In the genomic region with DNA sequence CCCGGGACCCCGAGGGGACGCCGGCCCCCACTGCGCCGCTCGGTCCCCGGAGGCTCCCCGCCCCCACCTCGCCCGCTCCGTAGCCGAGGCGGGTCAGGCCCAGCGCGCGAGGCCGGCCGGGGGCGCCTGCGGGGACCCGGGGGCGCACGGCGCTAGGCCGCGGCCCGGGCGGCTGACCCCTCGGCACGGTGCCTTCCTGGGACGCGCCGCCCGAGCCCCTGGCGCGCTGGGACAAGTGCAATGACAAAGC, we compare ENCODE assay signal across 8 cellular contexts. TPM values are rescaled to one million over a fixed set of nuclear protein-coding genes. Genes with fewer than 3 reads are reported as not detected.
DNase-seq lines count a peak whose midpoint lies in the region; ATAC-seq, FAIRE-seq and TF ChIP-seq lines count a peak whose summit lies in the region.

No MANE protein-coding gene starts in this region.

- H3K27ac ChIP-seq in 22Rv1 (peak overlapping the region; percentile 78), adrenal gland (peak overlapping the region; percentile 95 to 99 (median 98)), HepG2 (ENCODE audit: extremely low read length, insufficient read depth, low read length) (peak overlapping the region; percentile 92)

- H3K4me1 ChIP-seq in adrenal gland (replicated peaks in 1 of 2) (peaks cover 30 to 63% of the 10 kb centered on the region in 2 donors), HepG2 (ENCODE audit: insufficient read depth, low read length) (peaks cover 57% of the 10 kb centered on the region)

- H3K27me3 ChIP-seq in H7 (ENCODE audit: control insufficient read depth, insufficient read depth, low read length) (no peaks in the 10 kb centered on the region), adrenal gland (no peaks in the 10 kb centered on the region), HepG2 (ENCODE audit: control insufficient read depth in 1 of 2, insufficient read depth in 2 of 2, low read length in 2 of 2) (no peaks in the 10 kb centered on the region; a peak in 1 of 5 replicates)

- TF ChIP-seq RAD21 in HepG2 (CRISPR knock-in tag; IDR thresholded peaks at IDR 0.05), result no peak

- in situ Hi-C loops in HepG2 (cut with HindIII; ENCODE audit: extremely low pct_ligation_motif_present, low pct_unique_long_range_greater_than_20kb), result loop anchor here (5.0 kb wide), 1 partner anchor 41 kb away; no protein-coding TSS in a partner anchor

- TF ChIP-seq CTCF in 22Rv1 (IDR thresholded peaks at IDR 0.05), result no peak
- TF ChIP-seq CTCF in adrenal gland (IDR thresholded peaks at IDR 0.05), result no peak
- no peak for TF ChIP-seq CTCF in HepG2 (CRISPR knock-in tag; IDR thresholded peaks at IDR 0.05)

- no TSS peak for BruUV-seq in HepG2 (replicated peaks; lab: Mats Ljungman, UMichigan)

- no peaks in the 10 kb centered on the region for H3K36me3 ChIP-seq in H7 (replicated peaks; ENCODE audit: control insufficient read depth, insufficient read depth, low read length)
- no peaks in the 10 kb centered on the region for H3K36me3 ChIP-seq in adrenal gland (replicated peaks in 1 of 2)
- H3K36me3 ChIP-seq in HepG2 (replicated peaks in 1 of 2; ENCODE audit: control insufficient read depth in 1 of 2, insufficient read depth in 2 of 2, low read length in 2 of 2), result no peaks in the 10 kb centered on the region

- CTCF ChIA-PET in HepG2 (lab: Yijun Ruan, JAX; ENCODE audit: low intra/inter-chr PET ratio, low total read pairs), result no interaction called here

- H3K4me3 ChIP-seq in H7 (ENCODE audit: insufficient read depth, low read depth, low read length), result peak overlapping the region; percentile 77
- H3K4me3 ChIP-seq in adrenal gland, result peak overlapping the region in 3 of 4 donors; percentile 49 to 90 (median 74)
- peak overlapping the region; percentile 72 to 94 (median 74); a peak in 4 of 6 replicates for H3K4me3 ChIP-seq in HepG2 (replicated peaks in 1 of 3; ENCODE audit: insufficient read depth in 1 of 3, low read depth in 2 of 3, low read length in 3 of 3)

- ATAC-seq in HepG2 (no peak), HG03469 (IDR thresholded peaks at IDR 0.05; ENCODE audit: unreplicated experiment) (no peak)

- peaks cover 15% of the 10 kb centered on the region for H4K20me1 ChIP-seq in HepG2 (ENCODE audit: insufficient read depth, low read length)

- TF ChIP-seq POLR2A in adrenal gland (IDR thresholded peaks at IDR 0.05) (peak; percentile 3 to 29), HepG2 (IDR thresholded peaks at IDR 0.05; ENCODE audit: insufficient read depth in 1 of 2, low read depth in 2 of 2, low read length in 2 of 2) (no peak)

- 0% methylated on average over 36 to 37 of the region's 37 CpGs; no CpG with 5 or more reads in 2 of the 4 donors for WGBS in adrenal gland, 4 donors
- WGBS in HepG2 (ENCODE audit: low lambda C conversion rate), result 0% methylated on average over 9 of the region's 37 CpGs

- TF ChIP-seq EP300 in HepG2 (IDR thresholded peaks at IDR 0.05; ENCODE audit: low read depth in 2 of 2, low read length in 2 of 2), result no peak
- no peak for TF ChIP-seq EP300 in HepG2 (CRISPR knock-in tag; IDR thresholded peaks at IDR 0.05; ENCODE audit: borderline replicate concordance)

- H2AFZ ChIP-seq in HepG2 (ENCODE audit: low read length), result no peak overlapping the region

- no peaks in the 10 kb centered on the region for H3K9me3 ChIP-seq in adrenal gland (replicated peaks in 1 of 3)
- no peaks in the 10 kb centered on the region for H3K9me3 ChIP-seq in HepG2 (ENCODE audit: low read length)

- peak overlapping the region; percentile 85 for H3K4me2 ChIP-seq in HepG2 (ENCODE audit: low read depth, low read length)

- DNase-seq in H7, result no peak
- no peak for DNase-seq in adrenal gland
- no peak for DNase-seq in HepG2 (ENCODE audit: low spot score)
- no peak for DNase-seq in HPDE6-E6E7 (ENCODE audit: extremely low spot score)
- DNase-seq in dermis blood vessel endothelial cell, result no peak
- DNase-seq in NCI-H1092 treated with DMSO at 0.1 percent for 48 hours (lab: John Stamatoyannopoulos, UW), result no peak

- peaks cover 63% of the 10 kb centered on the region for H3K79me2 ChIP-seq in HepG2 (ENCODE audit: insufficient read depth, low read length)

- no peak for FAIRE-seq in HepG2 (lab: Jason Lieb, UNC)

- peak overlapping the region; percentile 91 for H3K9ac ChIP-seq in HepG2 (ENCODE audit: insufficient read depth, low read depth, low read length)

- intact Hi-C loops in adrenal gland (cut with DNase I) (loop anchor here (5.0 to 10.0 kb wide), 4 partner anchors 62 to 188 kb away; no protein-coding TSS in a partner anchor), HepG2 (cut with micrococcal nuclease; ENCODE audit: unreplicated experiment) (loop anchor here (2.0 to 10.0 kb wide), 4 partner anchors 32 to 186 kb away; a partner anchor contains a TSS)

- POLR2A ChIA-PET in HepG2 (lab: Yijun Ruan, JAX), result no interaction called here

TF ChIP-seq in HepG2, 621 proteins besides CTCF, POLR2A, EP300 and RAD21:
- TF ChIP-seq SIX4 (CRISPR knock-in tag; IDR thresholded peaks at IDR 0.05), result no peak
- 0 out of 2 replicates have a peak, but pooled peaks have one; percentile 2 for TF ChIP-seq ATF7-NPFF (CRISPR knock-in tag; IDR thresholded peaks at IDR 0.05; ENCODE audit: low read depth)
- TF ChIP-seq ZNF234 (CRISPR knock-in tag; conservative IDR thresholded peaks at IDR 0.05), result 0 out of 2 replicates have a peak, but pooled peaks have one; percentile 19
- TF ChIP-seq NFKBIZ (CRISPR knock-in tag; IDR thresholded peaks at IDR 0.05), result no peak
- TF ChIP-seq, protein P1, sequence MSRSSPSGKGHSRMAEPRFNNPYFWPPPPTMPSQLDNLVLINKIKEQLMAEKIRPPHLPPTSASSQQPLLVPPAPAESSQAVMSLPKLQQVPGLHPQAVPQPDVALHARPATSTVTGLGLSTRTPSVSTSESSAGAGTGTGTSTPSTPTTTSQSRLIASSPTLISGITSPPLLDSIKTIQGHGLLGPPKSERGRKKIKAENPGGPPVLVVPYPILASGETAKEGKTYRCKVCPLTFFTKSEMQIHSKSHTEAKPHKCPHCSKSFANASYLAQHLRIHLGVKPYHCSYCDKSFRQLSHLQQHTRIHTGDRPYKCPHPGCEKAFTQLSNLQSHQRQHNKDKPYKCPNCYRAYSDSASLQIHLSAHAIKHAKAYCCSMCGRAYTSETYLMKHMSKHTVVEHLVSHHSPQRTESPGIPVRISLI (CRISPR knock-in tag; IDR thresholded peaks at IDR 0.05; ENCODE audit: borderline replicate concordance), result no peak
- peak; percentile 2; the same call in 1 of the 2 replicates for TF ChIP-seq YEATS4 (CRISPR knock-in tag; IDR thresholded peaks at IDR 0.05; ENCODE audit: borderline replicate concordance)
- peak; percentile 37; the same call in 1 of the 2 replicates for TF ChIP-seq RBFOX2 (IDR thresholded peaks at IDR 0.05; ENCODE audit: low read depth, low read length)

RNA-seq across cellular contexts. Expression of a gene that starts 1.2 kb away (rescaled TPM):
- 11.9 and 14.8 TPM in 2 replicates for total RNA-seq in H7 (2014; rRNA removed; shearing (Covaris generic))
- total RNA-seq in adrenal gland (10 to 100 TPM; 35.4 to 93.1 (median 58.3) TPM), HepG2 (2016; rRNA removed; fragmentation: Illumina TruSeq; extraction: Trizol) (15.5 and 24.8 TPM in 2 replicates), dermis blood vessel endothelial cell (27.4 and 31.8 TPM in 2 replicates)
- polyA plus RNA-seq in adrenal gland (10 to 100 TPM; 19.0 to 69.7 (median 20.0) TPM), HepG2 (2011; rRNA removed) (26.0 and 28.8 TPM in 2 replicates)
- 5.4 TPM in 2 replicates for total RNA-seq in HepG2 (2016; cell fraction: cytosol; rRNA removed; fragmentation: Illumina TruSeq; extraction: Trizol; ENCODE audit: low read depth)
- 17.9 and 20.9 TPM in 2 replicates for total RNA-seq in HepG2 (2016; cell fraction: insoluble cytoplasmic fraction; rRNA removed; fragmentation: Illumina TruSeq; extraction: Trizol)
- total RNA-seq in HepG2 (2016; cell fraction: membrane; rRNA removed; fragmentation: Illumina TruSeq; extraction: Trizol), result 7.7 and 9.9 TPM in 2 replicates
- 17.7 and 22.0 TPM in 2 replicates for total RNA-seq in HepG2 (2016; cell fraction: nucleus; rRNA removed; fragmentation: Illumina TruSeq; extraction: Trizol)
- 21.1 and 25.7 TPM in 2 replicates for polyA plus RNA-seq in HepG2 (2011; cell fraction: cytosol; rRNA removed)
- polyA plus RNA-seq in HepG2 (2011; cell fraction: nucleus; rRNA removed), result 16.4 and 17.7 TPM in 2 replicates
- 21.7 and 29.0 TPM in 2 replicates for polyA plus RNA-seq in HepG2 (2012)
- 1.6 and 1.8 TPM in 2 replicates for polyA plus RNA-seq in HepG2 (2016; cell fraction: cytosol; fragmentation: Illumina TruSeq; extraction: Trizol; ENCODE audit: low read depth)
- polyA plus RNA-seq in HepG2 (2016; cell fraction: insoluble cytoplasmic fraction; fragmentation: Illumina TruSeq; extraction: Trizol; ENCODE audit: low read depth), result 24.7 and 29.5 TPM in 2 replicates
- 4.4 and 4.5 TPM in 2 replicates for polyA plus RNA-seq in HepG2 (2016; cell fraction: membrane; fragmentation: Illumina TruSeq; extraction: Trizol; ENCODE audit: low read depth)
- 14.4 and 16.3 TPM in 2 replicates for polyA plus RNA-seq in HepG2 (2016; cell fraction: nucleus; fragmentation: Illumina TruSeq; extraction: Trizol; ENCODE audit: insufficient read depth, low read depth)
- 18.1 and 29.1 TPM in 2 replicates for polyA minus RNA-seq in HepG2 (2011; rRNA and poly(A)+ RNA removed; ENCODE audit: low replicate concordance)
- 29.9 and 31.0 TPM in 2 replicates for polyA minus RNA-seq in HepG2 (2011; cell fraction: cytosol; rRNA and poly(A)+ RNA removed)
- 43.4 and 57.2 TPM in 2 replicates for polyA minus RNA-seq in HepG2 (2011; cell fraction: nucleus; rRNA and poly(A)+ RNA removed)

Comparison
In these comparisons a context has a peak if more than half of its experiments do, and no peak if none do; other contexts are left out.
1. POLR2A ChIP-seq: peak in adrenal gland (2 of 2); none in HepG2 (0 of 2).
2. Peak in every context shown above with its lines, with median percentiles within 50 percentile points of each other: H3K27ac ChIP-seq and H3K4me3 ChIP-seq.